In genomic region chr3:50169232-50169631, GRCh38 we compare ENCODE assay signal across 1 cellular context.
TF ChIP-seq lines count a peak whose summit lies in the region.

No MANE protein-coding gene starts in this region.

TF ChIP-seq in A549, 52 proteins besides CTCF, POLR2A, EP300 and RAD21:
- no peak for TF ChIP-seq PHF8 (IDR thresholded peaks at IDR 0.05; ENCODE audit: borderline replicate concordance, low read depth)
- no peak for TF ChIP-seq HMGXB4 (CRISPR knock-in tag; IDR thresholded peaks at IDR 0.05; ENCODE audit: borderline replicate concordance)
- no peak for TF ChIP-seq ZFP36 (IDR thresholded peaks at IDR 0.05; ENCODE audit: borderline replicate concordance, partially characterized antibody)
- TF ChIP-seq TP53 (CRISPR knock-in tag; IDR thresholded peaks at IDR 0.05): no peak
- no peak for TF ChIP-seq E2F6 (IDR thresholded peaks at IDR 0.05; ENCODE audit: borderline replicate concordance, low read depth)
- TF ChIP-seq MAFK (IDR thresholded peaks at IDR 0.05; ENCODE audit: partially characterized antibody): no peak
- no peak for TF ChIP-seq JUN (IDR thresholded peaks at IDR 0.05)
- no peak for TF ChIP-seq HEYL (CRISPR knock-in tag; IDR thresholded peaks at IDR 0.05)
